In the genomic region with DNA sequence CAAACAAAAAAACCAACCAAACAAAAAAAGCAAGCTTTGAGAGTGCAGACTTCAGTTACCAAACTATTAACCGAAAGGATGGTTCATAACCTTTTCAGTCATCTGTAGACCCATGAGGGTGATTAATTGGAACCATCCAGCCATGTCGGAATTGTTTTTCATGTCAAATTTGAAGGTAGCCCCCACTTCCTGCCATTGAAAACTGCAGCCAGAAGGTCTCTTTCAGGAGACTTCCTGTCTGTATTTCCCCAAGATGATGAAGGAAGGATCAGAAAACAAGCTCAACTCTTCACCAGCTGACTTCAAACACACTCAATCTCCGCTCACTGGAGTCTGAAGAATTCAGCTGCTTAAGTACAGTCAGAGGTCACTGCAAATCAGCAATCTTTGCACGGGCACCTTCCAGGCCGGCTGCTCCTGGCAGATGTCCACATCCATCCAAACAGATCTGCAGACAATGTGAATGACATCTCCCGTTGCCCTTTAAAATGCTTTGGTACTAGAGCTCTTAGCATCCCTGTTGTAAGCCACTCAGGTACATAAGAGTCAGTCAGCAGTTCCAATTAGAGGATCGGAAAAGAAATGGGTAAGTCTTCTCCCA, we compare ENCODE assay signal across 21 cellular contexts.
DNase-seq lines count a peak whose midpoint lies in the region; ATAC-seq and TF ChIP-seq lines count a peak whose summit lies in the region.
"Had no signal": no experiment of that assay in that cellular context is flagged by ENCODE, and none has a peak within 500 bp of the region (broad histone marks: within the 10 kb centered on the region; RNA-seq: fewer than 3 reads in every experiment).

No MANE protein-coding gene starts in this region.

- H3K4me1 ChIP-seq in BLaER1 treated with 17β-estradiol and CSF1 and Interleukin-3, amounts not matched to agents 10 nM and 100 nM, result peaks cover 11 to 63% (median 35%) of the 10 kb centered on the region in 10 experiments; a peak in 19 of 20 replicates
- peaks cover 19% of the 10 kb centered on the region for H3K4me1 ChIP-seq in CD8-positive, alpha-beta T cell (ENCODE audit: insufficient read depth, low read length)
- H3K4me1 ChIP-seq: body of pancreas, heart left ventricle, upper lobe of left lung had no signal

- no peak overlapping the region for H3K9ac ChIP-seq in BLaER1 treated with 17β-estradiol and CSF1 and Interleukin-3, amounts not matched to agents 10 nM and 100 nM
- H3K9ac ChIP-seq: SK-N-SH had no signal

- intact Hi-C loops in CD8-positive, alpha-beta T cell (cut with DNase I, micrococcal nuclease), result no loop called here
- intact Hi-C loops in cardiac septum (cut with DNase I), result no loop called here

- POLR2A ChIA-PET in CD8-positive, alpha-beta T cell (lab: Charles Lee), result interaction anchor here (1.0 kb wide), 1 partner anchor 25 kb away, joined by 4 read pairs; no protein-coding TSS in a partner anchor

- H3K4me3 Mint-ChIP-seq in CD8-positive, alpha-beta T cell, result no peak overlapping the region
- H3K4me3 Mint-ChIP-seq in naive B cell, result peak overlapping the region in 6 of 8 donors; percentile 4 to 88 (median 30)
- H3K4me3 Mint-ChIP-seq: stimulated activated memory B cell treated with anti-CD40 and anti-IgM and Interleukin-4, amounts not matched to agents 10 μg/mL and 1 μg/mL and 100 μg/mL, for 72 hours had no signal

- H3K9me3 Mint-ChIP-seq in CD8-positive, alpha-beta T cell, result no peaks in the 10 kb centered on the region
- peaks cover 0 to 2% (median 0%) of the 10 kb centered on the region in 7 donors for H3K9me3 Mint-ChIP-seq in naive B cell
- H3K9me3 Mint-ChIP-seq: stimulated activated memory B cell treated with anti-CD40 and anti-IgM and Interleukin-4, amounts not matched to agents 10 μg/mL and 1 μg/mL and 100 μg/mL, for 72 hours had no signal

- no peak overlapping the region for H3K4me3 ChIP-seq in BLaER1 treated with 17β-estradiol and CSF1 and Interleukin-3, amounts not matched to agents 10 nM and 100 nM
- H3K4me3 ChIP-seq in CD8-positive, alpha-beta T cell (ENCODE audit: low read depth, low read length), result no peak overlapping the region
- H3K4me3 ChIP-seq: body of pancreas, coronary artery, GM12878, heart left ventricle, mucosa of descending colon, upper lobe of left lung had no signal

- H3K27me3 ChIP-seq in BLaER1 treated with 17β-estradiol and CSF1 and Interleukin-3, amounts not matched to agents 10 nM and 100 nM, result no peaks in the 10 kb centered on the region
- no peaks in the 10 kb centered on the region for H3K27me3 ChIP-seq in CD8-positive, alpha-beta T cell (ENCODE audit: insufficient read depth, low read length)
- H3K27me3 ChIP-seq: body of pancreas, upper lobe of left lung had no signal

- peak overlapping the region; percentile 0 for H3K27ac Mint-ChIP-seq in CD8-positive, alpha-beta T cell
- H3K27ac Mint-ChIP-seq in naive B cell, result peak overlapping the region in 4 of 6 donors; percentile 2 to 32 (median 21)
- H3K27ac Mint-ChIP-seq: stimulated activated memory B cell treated with anti-CD40 and anti-IgM and Interleukin-4, amounts not matched to agents 10 μg/mL and 1 μg/mL and 100 μg/mL, for 72 hours had no signal

- DNase-seq in CD8-positive, alpha-beta T cell, result no peak
- DNase-seq in NCI-H69 (lab: John Stamatoyannopoulos, UW), result peak; percentile 33
- DNase-seq in naive B cell, result no peak
- no peak for DNase-seq in cardiac septum (ENCODE audit: low spot score)
- DNase-seq: activated gamma-delta T cell, body of pancreas, HCEC 1CT, heart left ventricle, left ventricle myocardium superior, mucosa of descending colon, NCI-H1436 treated with DMSO at 0.1 percent for 48 hours, SK-N-SH had no signal

- CTCF ChIA-PET in CD8-positive, alpha-beta T cell (lab: Charles Lee), result interaction anchor here (1.1 to 1.9 kb wide), 2 partner anchors 46 to 128 kb away, joined by 3 to 4 read pairs; no protein-coding TSS in a partner anchor

- no peaks in the 10 kb centered on the region for H3K27me3 Mint-ChIP-seq in CD8-positive, alpha-beta T cell (ENCODE audit: low read depth)
- peaks cover 0 to 6% (median 4%) of the 10 kb centered on the region in 3 donors for H3K27me3 Mint-ChIP-seq in naive B cell

- no peaks in the 10 kb centered on the region for H3K36me3 Mint-ChIP-seq in CD8-positive, alpha-beta T cell
- no peaks in the 10 kb centered on the region for H3K36me3 Mint-ChIP-seq in naive B cell
- H3K36me3 Mint-ChIP-seq: stimulated activated memory B cell treated with anti-CD40 and anti-IgM and Interleukin-4, amounts not matched to agents 10 μg/mL and 1 μg/mL and 100 μg/mL, for 72 hours had no signal

- peak overlapping the region; percentile 35 to 69 (median 53) for H3K4me2 ChIP-seq in BLaER1 treated with 17β-estradiol and CSF1 and Interleukin-3, amounts not matched to agents 10 nM and 100 nM
- H3K4me2 ChIP-seq: SK-N-SH had no signal

- H3K36me3 ChIP-seq in BLaER1 treated with 17β-estradiol and CSF1 and Interleukin-3, amounts not matched to agents 10 nM and 100 nM, result no peaks in the 10 kb centered on the region
- H3K36me3 ChIP-seq in CD8-positive, alpha-beta T cell (ENCODE audit: insufficient read depth, low read length), result no peaks in the 10 kb centered on the region
- H3K36me3 ChIP-seq: heart left ventricle, upper lobe of left lung had no signal

- peaks cover 0 to 21% (median 6%) of the 10 kb centered on the region in 11 experiments; a peak in 6 of 22 replicates for H3K9me3 ChIP-seq in BLaER1 treated with 17β-estradiol and CSF1 and Interleukin-3, amounts not matched to agents 10 nM and 100 nM (replicated peaks in 1 of 11)
- H3K9me3 ChIP-seq in CD8-positive, alpha-beta T cell (ENCODE audit: low read length), result no peaks in the 10 kb centered on the region
- H3K9me3 ChIP-seq: body of pancreas, heart left ventricle, mucosa of descending colon, upper lobe of left lung had no signal

- peaks cover 28% of the 10 kb centered on the region for H3K4me1 Mint-ChIP-seq in CD8-positive, alpha-beta T cell (ENCODE audit: low read depth)
- H3K4me1 Mint-ChIP-seq in naive B cell, result peaks cover 14 to 17% (median 17%) of the 10 kb centered on the region in 3 donors

- TF ChIP-seq CTCF in CD8-positive, alpha-beta T cell (IDR thresholded peaks at IDR 0.05), result no peak

- peak overlapping the region in 4 of 11 experiments; percentile 8 to 51 (median 32); a peak in 5 of 22 replicates for H3K27ac ChIP-seq in BLaER1 treated with 17β-estradiol and CSF1 and Interleukin-3, amounts not matched to agents 10 nM and 100 nM
- H3K27ac ChIP-seq in CD8-positive, alpha-beta T cell (ENCODE audit: low read depth, low read length), result no peak overlapping the region
- H3K27ac ChIP-seq: body of pancreas, coronary artery, heart left ventricle, upper lobe of left lung had no signal

- no peaks in the 10 kb centered on the region for H4K20me1 ChIP-seq in BLaER1 treated with 17β-estradiol and CSF1 and Interleukin-3, amounts not matched to agents 10 nM and 100 nM

- ATAC-seq in CD8-positive, alpha-beta T cell, result no peak
- ATAC-seq in naive B cell (ENCODE audit: low read depth in 2 of 2) (peak; percentile 14 to 55), GM19395 (IDR thresholded peaks at IDR 0.05; ENCODE audit: unreplicated experiment) (no peak), GM19463 (IDR thresholded peaks at IDR 0.05; ENCODE audit: unreplicated experiment) (no peak)
- ATAC-seq: body of pancreas; GM12878; heart left ventricle; HepG2; left ventricle myocardium superior; mucosa of descending colon; sciatic nerve; stimulated activated memory B cell treated with anti-CD40 and anti-IgM and Interleukin-4, amounts not matched to agents 10 μg/mL and 1 μg/mL and 100 μg/mL, for 72 hours had no signal

Comparison
In these comparisons a context has a peak if more than half of its experiments do, and no peak if none do; other contexts are left out.
1. ATAC-seq: peak in naive B cell (2 of 2); none in CD8-positive, alpha-beta T cell (single experiment), GM19395 (single experiment) and GM19463 (single experiment).